ENCODE assay signal across 15 cellular contexts in genomic region chr18:7755753-7756475, GRCh38.
DNase-seq lines count a peak whose midpoint lies in the region; ATAC-seq and TF ChIP-seq lines count a peak whose summit lies in the region.
"Had no signal": no experiment of that assay in that cellular context is flagged by ENCODE, and none has a peak within 500 bp of the region (broad histone marks: within the 10 kb centered on the region; RNA-seq: fewer than 3 reads in every experiment).

No MANE protein-coding gene starts in this region.

- TF ChIP-seq CTCF in HEK293 (tag by site-specific recombination; IDR thresholded peaks at IDR 0.05), result peak; percentile 23; the same call in 1 of the 2 replicates
- TF ChIP-seq CTCF in cardiac fibroblast (IDR thresholded peaks at IDR 0.05; ENCODE audit: low read depth, low read length), result peak; percentile 58
- TF ChIP-seq CTCF in retinal pigment epithelial cell (conservative IDR thresholded peaks at IDR 0.05; ENCODE audit: low read depth, low read length), result peak; percentile 53

- POLR2A ChIA-PET in HEK293 (lab: Yijun Ruan, JAX), result no interaction called here

- H3K4me3 ChIP-seq in HEK293 (ENCODE audit: low read depth, low read length) (no peak overlapping the region), cardiac fibroblast (replicated peaks in 1 of 2; ENCODE audit: low read depth in 2 of 2, low read length in 2 of 2) (no peak overlapping the region), retinal pigment epithelial cell (ENCODE audit: low read length) (no peak overlapping the region), SJCRH30 (no peak overlapping the region)
- H3K4me3 ChIP-seq: lung had no signal

- H3K9me3 ChIP-seq in HEK293 (ENCODE audit: control insufficient read depth, insufficient read depth, low read depth, low read length) (no peaks in the 10 kb centered on the region), SJCRH30 (replicated peaks) (no peaks in the 10 kb centered on the region)
- H3K9me3 ChIP-seq: SK-N-SH had no signal

- CTCF ChIA-PET in HEK293 (lab: Yijun Ruan, JAX), result interaction anchor here (0.5 kb wide), 1 partner anchor 205 kb away, joined by 3 read pairs; no protein-coding TSS in a partner anchor

- H3K36me3 ChIP-seq in HEK293 (ENCODE audit: control insufficient read depth in 2 of 2, insufficient read depth in 1 of 2, low read length in 2 of 2) (no peaks in the 10 kb centered on the region; a peak in 1 of 3 replicates), SJCRH30 (no peaks in the 10 kb centered on the region)

- ATAC-seq in left ventricle myocardium superior (peak; percentile 58), GM19463 (IDR thresholded peaks at IDR 0.05; ENCODE audit: unreplicated experiment) (no peak)

- no peaks in the 10 kb centered on the region for H3K27me3 ChIP-seq in SJCRH30

- intact Hi-C loops in left ventricle myocardium superior (cut with micrococcal nuclease), result no loop called here

- H3K27ac ChIP-seq in HEK293 (ENCODE audit: extremely low read depth, low read depth, low read length) (no peak overlapping the region), SJCRH30 (no peak overlapping the region)
- H3K27ac ChIP-seq: HL-60 had no signal

- DNase-seq in cardiac fibroblast (ENCODE audit: low read depth in 2 of 2) (peak; percentile 55 to 76), left ventricle myocardium superior (no peak), retinal pigment epithelial cell (ENCODE audit: low read depth) (no peak), NK-92 (lab: John Stamatoyannopoulos, UW; ENCODE audit: unreplicated experiment) (no peak), SJCRH30 (no peak)
- no peak for DNase-seq in NK-92 treated with Interleukin-12 subunit alpha and Interleukin-12 subunit beta, amount 100 ng/mL, for 24 hours (lab: John Stamatoyannopoulos, UW)
- DNase-seq: activated T-cell treated with anti-CD3 and anti-CD28 coated beads, Interleukin-2, amount 50 U/mL, for 48 hours; COR-L47; NCI-H526 treated with DMSO at 0.1 percent for 48 hours; posterior cingulate gyrus; SK-N-SH had no signal

- H3K4me1 ChIP-seq in HEK293 (ENCODE audit: control insufficient read depth, insufficient read depth, low read length) (peaks cover 28% of the 10 kb centered on the region), SJCRH30 (no peaks in the 10 kb centered on the region)

TF ChIP-seq in HEK293, 187 proteins besides CTCF, POLR2A, EP300 and RAD21:
- TF ChIP-seq ZNF214 (tag by site-specific recombination; IDR thresholded peaks at IDR 0.05; ENCODE audit: borderline replicate concordance) (no peak), TRIM28 (IDR thresholded peaks at IDR 0.05; ENCODE audit: borderline replicate concordance, low read length) (no peak), SCRT2 (tag by site-specific recombination; IDR thresholded peaks at IDR 0.05) (no peak), ZNF274 (IDR thresholded peaks at IDR 0.05; ENCODE audit: low read length) (no peak), ZNF274 (tag by site-specific recombination; IDR thresholded peaks at IDR 0.05; ENCODE audit: borderline replicate concordance) (no peak), ZNF140 (tag by site-specific recombination; IDR thresholded peaks at IDR 0.05) (no peak), ZNF670 (tag by site-specific recombination; IDR thresholded peaks at IDR 0.05; ENCODE audit: low read depth) (no peak), ZNF292 (tag by site-specific recombination; IDR thresholded peaks at IDR 0.05; ENCODE audit: borderline replicate concordance, low read depth) (no peak), IKZF3 (tag by site-specific recombination; IDR thresholded peaks at IDR 0.05) (no peak), ZNF560 (tag by site-specific recombination; IDR thresholded peaks at IDR 0.05; ENCODE audit: borderline replicate concordance) (no peak), REPIN1 (tag by site-specific recombination; IDR thresholded peaks at IDR 0.05; ENCODE audit: low read depth) (no peak), ZNF416 (tag by site-specific recombination; IDR thresholded peaks at IDR 0.05) (no peak), INSM2 (tag by site-specific recombination; IDR thresholded peaks at IDR 0.05) (no peak), HOXC10 (CRISPR knock-in tag; IDR thresholded peaks at IDR 0.05) (no peak), EGR2 (tag by site-specific recombination; IDR thresholded peaks at IDR 0.05; ENCODE audit: low read depth) (no peak), ZNF155 (tag by site-specific recombination; IDR thresholded peaks at IDR 0.05) (no peak), ZNF138 (tag by site-specific recombination; IDR thresholded peaks at IDR 0.05; ENCODE audit: borderline replicate concordance) (no peak)
- TF ChIP-seq, protein P1, sequence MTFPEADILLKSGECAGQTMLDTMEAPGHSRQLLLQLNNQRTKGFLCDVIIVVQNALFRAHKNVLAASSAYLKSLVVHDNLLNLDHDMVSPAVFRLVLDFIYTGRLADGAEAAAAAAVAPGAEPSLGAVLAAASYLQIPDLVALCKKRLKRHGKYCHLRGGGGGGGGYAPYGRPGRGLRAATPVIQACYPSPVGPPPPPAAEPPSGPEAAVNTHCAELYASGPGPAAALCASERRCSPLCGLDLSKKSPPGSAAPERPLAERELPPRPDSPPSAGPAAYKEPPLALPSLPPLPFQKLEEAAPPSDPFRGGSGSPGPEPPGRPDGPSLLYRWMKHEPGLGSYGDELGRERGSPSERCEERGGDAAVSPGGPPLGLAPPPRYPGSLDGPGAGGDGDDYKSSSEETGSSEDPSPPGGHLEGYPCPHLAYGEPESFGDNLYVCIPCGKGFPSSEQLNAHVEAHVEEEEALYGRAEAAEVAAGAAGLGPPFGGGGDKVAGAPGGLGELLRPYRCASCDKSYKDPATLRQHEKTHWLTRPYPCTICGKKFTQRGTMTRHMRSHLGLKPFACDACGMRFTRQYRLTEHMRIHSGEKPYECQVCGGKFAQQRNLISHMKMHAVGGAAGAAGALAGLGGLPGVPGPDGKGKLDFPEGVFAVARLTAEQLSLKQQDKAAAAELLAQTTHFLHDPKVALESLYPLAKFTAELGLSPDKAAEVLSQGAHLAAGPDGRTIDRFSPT (tag by site-specific recombination; IDR thresholded peaks at IDR 0.05), result no peak
- TF ChIP-seq, protein P2, sequence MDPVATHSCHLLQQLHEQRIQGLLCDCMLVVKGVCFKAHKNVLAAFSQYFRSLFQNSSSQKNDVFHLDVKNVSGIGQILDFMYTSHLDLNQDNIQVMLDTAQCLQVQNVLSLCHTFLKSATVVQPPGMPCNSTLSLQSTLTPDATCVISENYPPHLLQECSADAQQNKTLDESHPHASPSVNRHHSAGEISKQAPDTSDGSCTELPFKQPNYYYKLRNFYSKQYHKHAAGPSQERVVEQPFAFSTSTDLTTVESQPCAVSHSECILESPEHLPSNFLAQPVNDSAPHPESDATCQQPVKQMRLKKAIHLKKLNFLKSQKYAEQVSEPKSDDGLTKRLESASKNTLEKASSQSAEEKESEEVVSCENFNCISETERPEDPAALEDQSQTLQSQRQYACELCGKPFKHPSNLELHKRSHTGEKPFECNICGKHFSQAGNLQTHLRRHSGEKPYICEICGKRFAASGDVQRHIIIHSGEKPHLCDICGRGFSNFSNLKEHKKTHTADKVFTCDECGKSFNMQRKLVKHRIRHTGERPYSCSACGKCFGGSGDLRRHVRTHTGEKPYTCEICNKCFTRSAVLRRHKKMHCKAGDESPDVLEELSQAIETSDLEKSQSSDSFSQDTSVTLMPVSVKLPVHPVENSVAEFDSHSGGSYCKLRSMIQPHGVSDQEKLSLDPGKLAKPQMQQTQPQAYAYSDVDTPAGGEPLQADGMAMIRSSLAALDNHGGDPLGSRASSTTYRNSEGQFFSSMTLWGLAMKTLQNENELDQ (tag by site-specific recombination; IDR thresholded peaks at IDR 0.05; ENCODE audit: low read depth), result no peak
- TF ChIP-seq, protein P3, sequence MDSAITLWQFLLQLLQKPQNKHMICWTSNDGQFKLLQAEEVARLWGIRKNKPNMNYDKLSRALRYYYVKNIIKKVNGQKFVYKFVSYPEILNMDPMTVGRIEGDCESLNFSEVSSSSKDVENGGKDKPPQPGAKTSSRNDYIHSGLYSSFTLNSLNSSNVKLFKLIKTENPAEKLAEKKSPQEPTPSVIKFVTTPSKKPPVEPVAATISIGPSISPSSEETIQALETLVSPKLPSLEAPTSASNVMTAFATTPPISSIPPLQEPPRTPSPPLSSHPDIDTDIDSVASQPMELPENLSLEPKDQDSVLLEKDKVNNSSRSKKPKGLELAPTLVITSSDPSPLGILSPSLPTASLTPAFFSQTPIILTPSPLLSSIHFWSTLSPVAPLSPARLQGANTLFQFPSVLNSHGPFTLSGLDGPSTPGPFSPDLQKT (IDR thresholded peaks at IDR 0.05; ENCODE audit: borderline replicate concordance, low read depth, low read length), result no peak

Comparison
In these comparisons a context has a peak if more than half of its experiments do, and no peak if none do; other contexts are left out.
1. DNase-seq: peak in cardiac fibroblast (2 of 2); none in left ventricle myocardium superior (single experiment), retinal pigment epithelial cell (single experiment), NK-92 (single experiment), NK-92 treated with Interleukin-12 subunit alpha and Interleukin-12 subunit beta, amount 100 ng/mL, for 24 hours (single experiment) and SJCRH30 (0 of 2).
2. Peak in every context shown above with its lines, with median percentiles within 50 percentile points of each other: CTCF ChIP-seq.